ENCODE assay signal across 1 cellular context in genomic region chr18:58102875-58103274, GRCh38.
TF ChIP-seq lines count a peak whose summit lies in the region.

No MANE protein-coding gene starts in this region.

TF ChIP-seq in HepG2, 621 proteins besides CTCF, POLR2A, EP300 and RAD21 (continued from another document):
- TF ChIP-seq ARID5B (CRISPR knock-in tag; IDR thresholded peaks at IDR 0.05): 0 out of 2 replicates have a peak, but pooled peaks have one; percentile 13
- peak in 1 of 2 experiments; percentile 45; a peak in 2 of 4 replicates for TF ChIP-seq MAFK (conservative IDR thresholded peaks at IDR 0.05 in 1 of 2, IDR thresholded peaks at IDR 0.05 in 1 of 2; ENCODE audit: low read length in 2 of 2)
- TF ChIP-seq ZNF761 (CRISPR knock-in tag; conservative IDR thresholded peaks at IDR 0.05): no peak
- TF ChIP-seq, protein P1, sequence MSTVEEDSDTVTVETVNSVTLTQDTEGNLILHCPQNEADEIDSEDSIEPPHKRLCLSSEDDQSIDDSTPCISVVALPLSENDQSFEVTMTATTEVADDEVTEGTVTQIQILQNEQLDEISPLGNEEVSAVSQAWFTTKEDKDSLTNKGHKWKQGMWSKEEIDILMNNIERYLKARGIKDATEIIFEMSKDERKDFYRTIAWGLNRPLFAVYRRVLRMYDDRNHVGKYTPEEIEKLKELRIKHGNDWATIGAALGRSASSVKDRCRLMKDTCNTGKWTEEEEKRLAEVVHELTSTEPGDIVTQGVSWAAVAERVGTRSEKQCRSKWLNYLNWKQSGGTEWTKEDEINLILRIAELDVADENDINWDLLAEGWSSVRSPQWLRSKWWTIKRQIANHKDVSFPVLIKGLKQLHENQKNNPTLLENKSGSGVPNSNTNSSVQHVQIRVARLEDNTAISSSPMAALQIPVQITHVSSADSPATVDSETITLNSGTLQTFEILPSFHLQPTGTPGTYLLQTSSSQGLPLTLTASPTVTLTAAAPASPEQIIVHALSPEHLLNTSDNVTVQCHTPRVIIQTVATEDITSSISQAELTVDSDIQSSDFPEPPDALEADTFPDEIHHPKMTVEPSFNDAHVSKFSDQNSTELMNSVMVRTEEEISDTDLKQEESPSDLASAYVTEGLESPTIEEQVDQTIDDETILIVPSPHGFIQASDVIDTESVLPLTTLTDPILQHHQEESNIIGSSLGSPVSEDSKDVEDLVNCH (CRISPR knock-in tag; IDR thresholded peaks at IDR 0.05): no peak
- peak; percentile 43 for TF ChIP-seq HNF4A (CRISPR knock-in tag; IDR thresholded peaks at IDR 0.05)
